Comparison of ENCODE assay signal across 27 cellular contexts in genomic region chr22:47136671-47137070, GRCh38.
"Had no signal": no experiment of that assay in that cellular context is flagged by ENCODE, and none has a peak within 500 bp of the region (broad histone marks: within the 10 kb centered on the region; RNA-seq: fewer than 3 reads in every experiment).

No MANE protein-coding gene starts in this region.

- H3K4me3 Mint-ChIP-seq: immature natural killer cell; mesothelial cell of epicardium; natural killer cell; nephron progenitor cell; neural progenitor cell; stimulated activated naive B cell treated with anti-CD40 and anti-IgM and Interleukin-4, amounts not matched to agents 10 μg/mL and 1 μg/mL and 100 μg/mL, for 72 hours; stimulated activated naive CD8-positive, alpha-beta T cell treated with anti-CD3 and anti-CD28 coated beads, Interleukin-15, Interleukin-2, amounts not matched to agents 100 ng/mL and 50 ng/mL, for 24 hours had no signal

- H3K27ac Mint-ChIP-seq: mesothelial cell of epicardium; natural killer cell; nephron progenitor cell; stimulated activated naive B cell treated with anti-CD40 and anti-IgM and Interleukin-4, amounts not matched to agents 10 μg/mL and 1 μg/mL and 100 μg/mL, for 72 hours; stimulated activated naive CD8-positive, alpha-beta T cell treated with anti-CD3 and anti-CD28 coated beads, Interleukin-15, Interleukin-2, amounts not matched to agents 100 ng/mL and 50 ng/mL, for 24 hours had no signal

- H3K9me3 Mint-ChIP-seq: immature natural killer cell; mesothelial cell of epicardium; naive B cell; natural killer cell; nephron progenitor cell; neural progenitor cell; stimulated activated naive B cell treated with anti-CD40 and anti-IgM and Interleukin-4, amounts not matched to agents 10 μg/mL and 1 μg/mL and 100 μg/mL, for 72 hours; stimulated activated naive CD8-positive, alpha-beta T cell treated with anti-CD3 and anti-CD28 coated beads, Interleukin-15, Interleukin-2, amounts not matched to agents 100 ng/mL and 50 ng/mL, for 24 hours had no signal

- H3K4me2 ChIP-seq: neural progenitor cell had no signal

- H3K27me3 Mint-ChIP-seq: naive B cell; stimulated activated naive B cell treated with anti-CD40 and anti-IgM and Interleukin-4, amounts not matched to agents 10 μg/mL and 1 μg/mL and 100 μg/mL, for 72 hours; stimulated activated naive CD8-positive, alpha-beta T cell treated with anti-CD3 and anti-CD28 coated beads, Interleukin-15, Interleukin-2, amounts not matched to agents 100 ng/mL and 50 ng/mL, for 24 hours had no signal

- ATAC-seq: natural killer cell; right cardiac atrium; sciatic nerve; stimulated activated naive B cell treated with anti-CD40 and anti-IgM and Interleukin-4, amounts not matched to agents 10 μg/mL and 1 μg/mL and 100 μg/mL, for 72 hours had no signal

- H3K27me3 ChIP-seq: neural progenitor cell, ovary, tibial nerve, upper lobe of left lung had no signal

- FAIRE-seq: islet of Langerhans, kidney had no signal

- H3K9me3 ChIP-seq: left ventricle myocardium inferior, ovary, prostate gland, tibial nerve, upper lobe of left lung had no signal

- H2AFZ ChIP-seq: neural progenitor cell had no signal

- DNase-seq: hypothalamus; immature natural killer cell; kidney; left ventricle myocardium inferior; mesendoderm; naive B cell; natural killer cell; nephron progenitor cell; ovary; retina; stimulated activated CD4-positive, alpha-beta T cell treated with anti-CD3 and anti-CD28 coated beads, Interleukin-12 subunit alpha, Interleukin-12 subunit beta, amount 100 ng/mL, for 4 hours; stimulated activated CD4-positive, alpha-beta T cell treated with anti-CD3 and anti-CD28 coated beads, Interleukin-15, amount 100 ng/mL, for 24 hours; stimulated activated CD4-positive, alpha-beta T cell treated with anti-CD3 and anti-CD28 coated beads, Interleukin-2, amount 100 ng/mL, for 24 hours; stimulated activated CD4-positive, alpha-beta T cell treated with anti-CD3 and anti-CD28 coated beads, Interleukin-4, amount 100 ng/mL, for 1 hour; stimulated activated naive B cell treated with anti-CD40 and anti-IgM and Interleukin-4, amounts not matched to agents 10 μg/mL and 1 μg/mL and 100 μg/mL, for 72 hours; substantia nigra; upper lobe of left lung had no signal

- H3K4me1 Mint-ChIP-seq: immature natural killer cell, mesothelial cell of epicardium had no signal

- H3K27ac ChIP-seq: left ventricle myocardium inferior, neural progenitor cell, ovary, prostate gland, skin epidermis, tibial nerve, upper lobe of left lung had no signal

- H3K36me3 ChIP-seq: left ventricle myocardium inferior, neural progenitor cell, ovary, prostate gland, upper lobe of left lung had no signal

- H3K36me3 Mint-ChIP-seq: immature natural killer cell, mesothelial cell of epicardium, naive B cell, natural killer cell, neural progenitor cell had no signal

- H3K9ac ChIP-seq: neural progenitor cell had no signal

- H3K4me3 ChIP-seq: left ventricle myocardium inferior, lung, neural progenitor cell, ovary, prostate gland, skin epidermis, tibial nerve, upper lobe of left lung had no signal

- H3K4me1 ChIP-seq: left ventricle myocardium inferior, prostate gland, tibial nerve, upper lobe of left lung had no signal
